Comparison of ENCODE assay signal across 22 cellular contexts in the genomic region with DNA sequence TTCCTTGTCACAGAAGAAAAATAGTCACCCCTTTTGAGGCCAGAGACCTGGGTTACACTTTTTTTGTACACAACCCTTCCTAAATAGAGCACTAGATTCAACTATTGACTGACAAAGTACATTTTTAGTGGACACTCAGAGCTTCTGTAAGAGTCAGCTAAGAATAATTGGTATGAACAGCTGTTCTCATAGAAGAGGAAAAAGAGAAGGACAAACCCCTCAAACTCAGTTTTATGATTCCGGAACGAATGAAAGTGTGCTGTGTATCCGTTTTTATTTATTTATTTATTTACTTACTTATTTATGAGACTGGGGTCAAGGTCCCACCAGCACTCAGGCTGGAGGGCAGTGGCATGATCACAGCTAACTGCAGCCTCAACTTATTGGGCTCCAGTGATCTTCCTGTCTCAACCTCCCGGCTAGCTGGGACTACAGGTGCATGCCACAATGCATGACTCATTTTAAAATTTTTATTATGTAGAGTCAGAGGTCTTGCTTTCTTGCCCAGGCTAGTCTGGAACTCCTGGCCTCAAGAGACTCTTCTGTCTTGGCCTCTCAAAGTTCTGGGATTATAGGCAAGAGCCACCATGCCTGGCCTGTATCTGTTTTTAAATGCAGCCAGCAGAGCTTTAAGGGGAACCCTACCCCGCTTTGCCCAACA. TPM values are rescaled to one million over a fixed set of nuclear protein-coding genes. Genes with fewer than 3 reads are reported as not detected.
DNase-seq lines count a peak whose midpoint lies in the region; ATAC-seq, FAIRE-seq and TF ChIP-seq lines count a peak whose summit lies in the region.
"Had no signal": no experiment of that assay in that cellular context is flagged by ENCODE, and none has a peak within 500 bp of the region (broad histone marks: within the 10 kb centered on the region; RNA-seq: fewer than 3 reads in every experiment).

No MANE protein-coding gene starts in this region.

- BruUV-seq in GM12878 (replicated peaks; lab: Mats Ljungman, UMichigan), result no TSS peak
- BruUV-seq in OCI-LY7 (replicated peaks; lab: Mats Ljungman, UMichigan), result no TSS peak

- intact Hi-C loops in GM12878 (cut with micrococcal nuclease; ENCODE audit: unreplicated experiment), result no loop called here
- intact Hi-C loops in left lung (cut with DNase I), result no loop called here
- intact Hi-C loops in OCI-LY7 (cut with micrococcal nuclease; ENCODE audit: unreplicated experiment), result no loop called here
- intact Hi-C loops in stomach (cut with DNase I; ENCODE audit: low total_unique reads), result no loop called here

- 31% methylated on average over 5 of the region's 5 CpGs for WGBS in GM12878 (ENCODE audit: insufficient coverage, insufficient replicate concordance, low lambda C conversion rate, missing lambda C conversion rate)
- WGBS in endodermal cell (ENCODE audit: insufficient coverage in 1 of 2, insufficient read length in 1 of 2), 2 experiments, result 95% methylated on average over 2 of the region's 5 CpGs; no CpG with 5 or more reads in 1 of the 2 experiments
- 68 to 84% (median 73%) methylated on average over 5 of the region's 5 CpGs for WGBS in stomach, 5 donors

- H3K9ac ChIP-seq in GM12878 (ENCODE audit: control insufficient read depth, insufficient read depth, low read length), result no peak overlapping the region
- no peak overlapping the region for H3K9ac ChIP-seq in endodermal cell (ENCODE audit: extremely low read depth, low read length, poor library complexity, severe bottlenecking)

- H3K9me2 ChIP-seq in OCI-LY7 (ENCODE audit: insufficient read depth, low read length), result no peaks in the 10 kb centered on the region

- H3K4me3 ChIP-seq in GM12878, result no peak overlapping the region
- no peak overlapping the region for H3K4me3 ChIP-seq in left lung
- H3K4me3 ChIP-seq in endodermal cell (ENCODE audit: low read length), result no peak overlapping the region
- no peak overlapping the region for H3K4me3 ChIP-seq in OCI-LY7 (ENCODE audit: low read depth, low read length, poor library complexity, severe bottlenecking)
- H3K4me3 ChIP-seq in stomach, result no peak overlapping the region
- H3K4me3 ChIP-seq: gastroesophageal sphincter, sigmoid colon, thyroid gland had no signal

- H3K27me3 ChIP-seq in GM12878 (replicated peaks in 1 of 2; ENCODE audit: control insufficient read depth in 2 of 2, insufficient read depth in 2 of 2, low read length in 1 of 2), result no peaks in the 10 kb centered on the region
- no peaks in the 10 kb centered on the region for H3K27me3 ChIP-seq in left lung
- H3K27me3 ChIP-seq in endodermal cell (ENCODE audit: control insufficient read depth, insufficient read depth, low read length, poor library complexity, severe bottlenecking), result no peaks in the 10 kb centered on the region
- H3K27me3 ChIP-seq in stomach, result no peaks in the 10 kb centered on the region
- H3K27me3 ChIP-seq: gastroesophageal sphincter, sigmoid colon, thyroid gland had no signal

- no peak for TF ChIP-seq EP300 in GM12878 (IDR thresholded peaks at IDR 0.05; ENCODE audit: borderline replicate concordance in 1 of 2, control insufficient read depth in 1 of 2, low read depth in 2 of 2, low read length in 2 of 2)
- no peak for TF ChIP-seq EP300 in stomach (IDR thresholded peaks at IDR 0.05)

- peak; percentile 30; the same call in 2 of the 3 replicates for ATAC-seq in GM12878
- peak; percentile 42 for ATAC-seq in left lung
- no peak for ATAC-seq in HG02852 (IDR thresholded peaks at IDR 0.05; ENCODE audit: unreplicated experiment)
- ATAC-seq: activated naive CD8-positive, alpha-beta T cell treated with anti-CD3 and anti-CD28 coated beads, Interleukin-2, amount 50 U/mL, for 24 hours; activated T-cell treated with anti-CD3 and anti-CD28 coated beads, Interleukin-2, amount 50 U/mL, for 72 hours; CD8-positive, alpha-beta T cell; gastroesophageal sphincter had no signal

- H4K20me1 ChIP-seq in GM12878 (ENCODE audit: control insufficient read depth, insufficient read depth) (no peaks in the 10 kb centered on the region), OCI-LY7 (ENCODE audit: insufficient read depth, low read length) (no peaks in the 10 kb centered on the region)

- H3K4me1 Mint-ChIP-seq in endodermal cell, result peaks cover 46% of the 10 kb centered on the region

- H3K4me1 ChIP-seq in GM12878 (ENCODE audit: control insufficient read depth, insufficient read depth, low read length), result no peaks in the 10 kb centered on the region; the same call in 1 of the 2 replicates
- peaks cover 0 to 12% of the 10 kb centered on the region in 2 donors for H3K4me1 ChIP-seq in left lung
- H3K4me1 ChIP-seq in endodermal cell (ENCODE audit: control insufficient read depth, insufficient read depth, low read length), result peaks cover 10% of the 10 kb centered on the region
- no peaks in the 10 kb centered on the region for H3K4me1 ChIP-seq in OCI-LY7 (ENCODE audit: insufficient read depth, low read length, poor library complexity, severe bottlenecking)
- H3K4me1 ChIP-seq in stomach, result peaks cover 7 to 22% (median 13%) of the 10 kb centered on the region in 4 donors
- H3K4me1 ChIP-seq: gastroesophageal sphincter, sigmoid colon had no signal

- H3K27ac Mint-ChIP-seq in endodermal cell, result no peak overlapping the region
- H3K27ac Mint-ChIP-seq: activated naive CD8-positive, alpha-beta T cell treated with anti-CD3 and anti-CD28 coated beads, Interleukin-2, amount 50 U/mL, for 24 hours; activated T-cell treated with anti-CD3 and anti-CD28 coated beads, Interleukin-2, amount 50 U/mL, for 72 hours; CD8-positive, alpha-beta T cell; mesothelial cell of epicardium had no signal

- RAD21 ChIA-PET in GM12878 (lab: Charles Lee; ENCODE audit: unreplicated experiment), result no interaction called here

- no peak overlapping the region for H3K27ac ChIP-seq in GM12878 (ENCODE audit: control insufficient read depth, insufficient read depth)
- H3K27ac ChIP-seq in left lung, result no peak overlapping the region
- H3K27ac ChIP-seq in endodermal cell (ENCODE audit: low read depth, low read length), result no peak overlapping the region
- H3K27ac ChIP-seq in OCI-LY7 (ENCODE audit: low read depth, low read length, poor library complexity, severe bottlenecking), result no peak overlapping the region
- H3K27ac ChIP-seq in stomach, result no peak overlapping the region
- H3K27ac ChIP-seq: gastroesophageal sphincter, sigmoid colon, thyroid gland had no signal

- H3K36me3 Mint-ChIP-seq in endodermal cell (ENCODE audit: low read depth), result no peaks in the 10 kb centered on the region
- H3K36me3 Mint-ChIP-seq: CD8-positive, alpha-beta T cell; mesothelial cell of epicardium had no signal

- no peak overlapping the region for H3K4me2 ChIP-seq in GM12878 (ENCODE audit: control insufficient read depth, insufficient read depth)
- no peak overlapping the region for H3K4me2 ChIP-seq in OCI-LY7 (ENCODE audit: low read length)

- TF ChIP-seq POLR2A in GM12878 (IDR thresholded peaks at IDR 0.05; ENCODE audit: low read depth, low read length), result no peak
- TF ChIP-seq POLR2A in stomach (IDR thresholded peaks at IDR 0.05), result no peak

- SMC1A ChIA-PET in GM12878 (lab: Charles Lee; ENCODE audit: uncharacterized antibody, unreplicated experiment), result interaction anchor here (0.8 to 1.3 kb wide), 5 partner anchors 8 to 130 kb away, joined by 3 to 5 read pairs (median 3); no protein-coding TSS in a partner anchor

- in situ Hi-C loops in ACHN (cut with HindIII; ENCODE audit: low pct_ligation_motif_present, low pct_unique_long_range_greater_than_20kb, low sequenced_read_pairs) (no loop called here), GM12878 (cut with MboI) (no loop called here)

- no peaks in the 10 kb centered on the region for H3K9me3 ChIP-seq in GM12878 (replicated peaks; ENCODE audit: control insufficient read depth, insufficient read depth, low read length)
- H3K9me3 ChIP-seq in left lung, result no peaks in the 10 kb centered on the region
- no peaks in the 10 kb centered on the region for H3K9me3 ChIP-seq in endodermal cell (ENCODE audit: control insufficient read depth, low read length)
- no peaks in the 10 kb centered on the region for H3K9me3 ChIP-seq in OCI-LY7 (ENCODE audit: low read length)
- H3K9me3 ChIP-seq in stomach, result no peaks in the 10 kb centered on the region
- H3K9me3 ChIP-seq: gastroesophageal sphincter, sigmoid colon, thyroid gland had no signal

- CTCF ChIA-PET in GM12878 (lab: Yijun Ruan, JAX) (interaction anchor here (0.7 to 1.1 kb wide), 3 partner anchors 166 to 168 kb away, joined by 3 read pairs; no protein-coding TSS in a partner anchor), OCI-LY7 (lab: Charles Lee; ENCODE audit: unreplicated experiment) (interaction anchor here (1.0 kb wide), 1 partner anchor 39 kb away, joined by 4 read pairs; no protein-coding TSS in a partner anchor)

- no peak overlapping the region for H3K4me3 Mint-ChIP-seq in endodermal cell
- H3K4me3 Mint-ChIP-seq: activated naive CD8-positive, alpha-beta T cell treated with anti-CD3 and anti-CD28 coated beads, Interleukin-2, amount 50 U/mL, for 24 hours; activated T-cell treated with anti-CD3 and anti-CD28 coated beads, Interleukin-2, amount 50 U/mL, for 72 hours; CD8-positive, alpha-beta T cell; mesothelial cell of epicardium had no signal

- H3K36me3 ChIP-seq in GM12878 (ENCODE audit: control insufficient read depth in 2 of 2, insufficient read depth in 2 of 2, low read length in 1 of 2), result no peaks in the 10 kb centered on the region
- H3K36me3 ChIP-seq in left lung, result no peaks in the 10 kb centered on the region
- no peaks in the 10 kb centered on the region for H3K36me3 ChIP-seq in endodermal cell (ENCODE audit: control insufficient read depth, insufficient read depth, low read length)
- H3K36me3 ChIP-seq in OCI-LY7 (ENCODE audit: insufficient read depth, low read length), result no peaks in the 10 kb centered on the region
- no peaks in the 10 kb centered on the region for H3K36me3 ChIP-seq in stomach
- H3K36me3 ChIP-seq: gastroesophageal sphincter, sigmoid colon, thyroid gland had no signal

- FAIRE-seq in GM12878 (lab: Jason Lieb, UNC), result no peak

- TF ChIP-seq RAD21 in GM12878 (IDR thresholded peaks at IDR 0.05; ENCODE audit: insufficient read depth, low read depth, low read length), result no peak

- DNase-seq in ACHN, result peak; percentile 64
- DNase-seq in HT1080 (ENCODE audit: low read depth), result peak; percentile 65
- DNase-seq in GM12878 (ENCODE audit: low read depth, low spot score), result no peak
- DNase-seq in left lung, result no peak
- no peak for DNase-seq in endodermal cell
- no peak for DNase-seq in OCI-LY7 (ENCODE audit: low spot score)
- DNase-seq in stomach, result no peak
- DNase-seq: activated CD4-positive, alpha-beta T cell treated with anti-CD3 and anti-CD28 coated beads, Interleukin-2, amount 50 U/mL, for 48 hours; activated naive CD8-positive, alpha-beta T cell treated with anti-CD3 and anti-CD28 coated beads, Interleukin-2, amount 50 U/mL, for 24 hours; activated T-cell treated with anti-CD3 and anti-CD28 coated beads, Interleukin-2, amount 50 U/mL, for 72 hours; caudate nucleus; CD8-positive, alpha-beta T cell; effector CD8-positive, alpha-beta T cell; KG1; NCI-H146; occipital lobe; sigmoid colon; stimulated activated CD4-positive, alpha-beta T cell treated with anti-CD3 and anti-CD28 coated beads, Interleukin-4, amount 100 ng/mL, for 24 hours; thyroid gland had no signal

- no peaks in the 10 kb centered on the region for H3K27me3 Mint-ChIP-seq in endodermal cell (ENCODE audit: insufficient read depth)

- POLR2A ChIA-PET in GM12878 (lab: Charles Lee), result interaction anchor here (0.6 to 0.7 kb wide), 2 partner anchors 14 to 258 kb away, joined by 3 to 4 read pairs; no protein-coding TSS in a partner anchor
- POLR2A ChIA-PET in OCI-LY7 (lab: Charles Lee), result interaction anchor here (0.7 kb wide), 3 partner anchors 264 to 501 kb away, joined by 3 to 4 read pairs (median 3); no protein-coding TSS in a partner anchor

- H3K9me3 Mint-ChIP-seq in endodermal cell, result no peaks in the 10 kb centered on the region
- H3K9me3 Mint-ChIP-seq: activated naive CD8-positive, alpha-beta T cell treated with anti-CD3 and anti-CD28 coated beads, Interleukin-2, amount 50 U/mL, for 24 hours; activated T-cell treated with anti-CD3 and anti-CD28 coated beads, Interleukin-2, amount 50 U/mL, for 72 hours; CD8-positive, alpha-beta T cell; mesothelial cell of epicardium had no signal

- no peak for TF ChIP-seq CTCF in GM12878 (IDR thresholded peaks at IDR 0.05 in 2 of 3, conservative IDR thresholded peaks at IDR 0.05 in 1 of 3; ENCODE audit: control insufficient read depth in 2 of 3, extremely low read depth in 1 of 3, insufficient read depth in 1 of 3, low read depth in 3 of 3, low read length in 3 of 3)
- no peak for TF ChIP-seq CTCF in left lung (IDR thresholded peaks at IDR 0.05)
- no peak for TF ChIP-seq CTCF in endodermal cell (conservative IDR thresholded peaks at IDR 0.05)
- no peak for TF ChIP-seq CTCF in OCI-LY7 (conservative IDR thresholded peaks at IDR 0.05; ENCODE audit: low read length)
- no peak for TF ChIP-seq CTCF in stomach (IDR thresholded peaks at IDR 0.05)

- no peak overlapping the region for H2AFZ ChIP-seq in GM12878 (ENCODE audit: control insufficient read depth, low read depth, low read length)
- no peak overlapping the region for H2AFZ ChIP-seq in OCI-LY7 (ENCODE audit: low read length)

- H3K79me2 ChIP-seq in GM12878 (ENCODE audit: control insufficient read depth, insufficient read depth, low read length) (no peaks in the 10 kb centered on the region), OCI-LY7 (ENCODE audit: insufficient read depth, low read depth, low read length) (no peaks in the 10 kb centered on the region)

RNA-seq across cellular contexts. Expression of a gene that starts 36.0 kb away (rescaled TPM):
- total RNA-seq in HT1080 (2014; rRNA removed; shearing (Covaris generic)), result 4.1 and 4.3 TPM in 2 replicates
- 1.6 and 1.8 TPM in 2 replicates for polyA plus RNA-seq in HT1080 (2015; cell fraction: cytosol; rRNA removed)
- polyA plus RNA-seq in HT1080 (2015; cell fraction: nucleus; rRNA removed), result 1.4 and 2.0 TPM in 2 replicates
- total RNA-seq in GM12878 (2013; cell fraction: nucleolus; rRNA removed), result 2.2 and 2.4 TPM in 2 replicates
- total RNA-seq in GM12878 (2014; rRNA removed) (1.2 and 1.5 TPM in 2 replicates), GM12878 (2014; rRNA removed; fragmentation: Illumina TruSeq; extraction: Trizol) (0.81 and 0.83 TPM in 2 replicates), GM12878 (2021) (2.4 and 2.6 TPM in 2 replicates), left lung (10 to 100 TPM; 31.9 to 33.8 TPM), endodermal cell (1,000 to 10,000 TPM; 1,055 to 1,188 TPM), OCI-LY7 (2022) (2.4 and 2.5 TPM in 2 replicates), stomach (10 to 100 TPM; 13.4 to 62.0 (median 30.7) TPM)
- not detected for polyA plus RNA-seq in GM12878 (2011; ENCODE audit: low read depth)
- polyA plus RNA-seq in GM12878 (2011; rRNA removed) (0.78 and 0.80 TPM in 2 replicates), GM12878 (2014; fragmentation: Illumina TruSeq; extraction: Trizol) (0.72 and 0.89 TPM in 2 replicates), GM12878 (2014; fragmentation: Nextera tagmentation; extraction: Ambion mirVana) (under 1 TPM; 0.40 to 0.53 TPM), GM12878 (2014; rRNA removed) (0.88 TPM in 2 replicates), GM12878 (2016; fragmentation: Nextera tagmentation; extraction: Ambion mirVana) (1 to 10 TPM in 1 of 2 experiments, under 1 TPM in 1; 0.88 to 1.2 TPM), stomach (1 to 10 TPM; 2.3 to 4.8 (median 2.7) TPM)
- polyA plus RNA-seq in GM12878 (2011; cell fraction: cytosol; rRNA removed), result 0.46 and 0.50 TPM in 2 replicates
- polyA plus RNA-seq in GM12878 (2011; cell fraction: nucleus; rRNA removed), result 2.0 and 2.2 TPM in 2 replicates
- polyA plus RNA-seq in GM12878 (2012), result 0.18 and 0.21 TPM in 2 replicates
- polyA minus RNA-seq in GM12878 (2011; rRNA and poly(A)+ RNA removed), result 1.5 and 2.1 TPM in 2 replicates
- 0.94 TPM in 2 replicates for polyA minus RNA-seq in GM12878 (2011; cell fraction: cytosol; rRNA and poly(A)+ RNA removed)
- polyA minus RNA-seq in GM12878 (2011; cell fraction: nucleus; rRNA and poly(A)+ RNA removed), result 2.7 and 4.5 TPM in 2 replicates
- polyA plus RNA-seq in endodermal cell (2013, experiment 1 of 2), result 95.5 TPM
- 122 TPM for polyA plus RNA-seq in endodermal cell (2013, experiment 2 of 2)
- total RNA-seq in OCI-LY7 (2014; rRNA removed; shearing (Covaris generic)), result 1.1 and 1.2 TPM in 2 replicates

Comparison
In these comparisons a context has a peak if more than half of its experiments do, and no peak if none do; other contexts are left out.
1. DNase-seq: peak in ACHN (single experiment) and HT1080 (single experiment); none in GM12878 (single experiment), left lung (0 of 2), endodermal cell (single experiment), OCI-LY7 (single experiment) and stomach (single experiment).
2. RNA of a gene that starts 36.0 kb away (total RNA-seq): 1,055 to 1,188 TPM in endodermal cell; 31.9 to 33.8 TPM in left lung, 13.4 to 62.0 TPM in stomach, 4.1 to 4.3 TPM in HT1080, 1.1 to 2.5 TPM in OCI-LY7 and 0.81 to 2.6 TPM in GM12878; every median in the first group is over 10 times any median in the second.